Comparison of ENCODE assay signal across 12 cellular contexts in the genomic region with DNA sequence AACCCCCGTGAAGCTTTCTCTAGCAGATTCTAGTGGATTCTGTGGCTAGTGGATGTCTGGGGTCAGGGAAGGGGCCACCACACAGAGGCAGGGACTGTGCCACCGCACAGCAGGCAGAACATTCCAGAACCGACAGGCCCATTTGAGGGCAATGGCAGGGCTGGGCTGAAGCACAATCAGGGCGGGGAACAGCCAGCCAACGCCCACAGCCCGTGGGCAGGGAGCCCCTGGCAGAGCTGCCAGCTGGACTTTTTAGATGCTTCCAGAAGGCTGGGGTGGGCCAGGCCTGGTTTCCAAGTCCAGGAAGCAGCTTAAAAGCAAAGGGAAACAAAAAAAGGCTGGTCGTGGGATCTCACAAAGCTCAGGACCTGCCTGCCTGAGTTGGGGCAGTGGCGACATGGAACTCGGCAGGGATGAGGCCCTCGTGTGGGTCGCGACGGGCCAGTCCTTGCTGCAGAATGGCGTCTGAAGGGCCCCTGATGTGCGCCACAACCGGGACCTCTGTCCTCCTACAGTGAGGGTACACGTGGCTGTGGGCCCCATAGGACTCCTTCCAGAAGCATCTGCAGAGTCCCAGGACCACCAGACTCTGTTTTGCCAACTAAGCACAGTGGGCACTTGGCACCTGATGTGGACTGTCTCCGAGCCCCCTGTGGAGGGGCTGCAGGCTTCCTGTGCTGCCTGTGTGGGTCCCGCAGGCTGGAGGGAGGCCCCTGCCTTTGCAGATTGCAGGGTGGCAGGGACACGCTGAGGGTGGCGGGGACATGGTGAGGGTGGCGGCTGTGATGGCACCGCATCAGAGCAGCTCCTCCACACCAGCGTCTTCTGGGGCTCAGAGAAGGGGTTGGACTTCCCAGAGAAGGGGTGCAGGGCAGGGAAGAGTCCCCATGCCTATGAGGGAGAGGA. TPM values are rescaled to one million over a fixed set of nuclear protein-coding genes. Genes with fewer than 3 reads are reported as not detected.
DNase-seq lines count a peak whose midpoint lies in the region; ATAC-seq and TF ChIP-seq lines count a peak whose summit lies in the region.
"Had no signal": no experiment of that assay in that cellular context is flagged by ENCODE, and none has a peak within 500 bp of the region (broad histone marks: within the 10 kb centered on the region; RNA-seq: fewer than 3 reads in every experiment).

No MANE protein-coding gene starts in this region.

- no peak overlapping the region for H3K4me3 Mint-ChIP-seq in naive thymus-derived CD8-positive, alpha-beta T cell
- H3K4me3 Mint-ChIP-seq: activated T-cell treated with anti-CD3 and anti-CD28 coated beads, Interleukin-2, amount 50 U/mL, for 4 hours; natural killer cell had no signal

- H3K4me3 ChIP-seq in AG10803 (ENCODE audit: low read length) = no peak overlapping the region
- peak overlapping the region; percentile 1 for H3K4me3 ChIP-seq in psoas muscle

- H3K4me1 ChIP-seq in psoas muscle (peaks cover 59% of the 10 kb centered on the region), foreskin keratinocyte (no peaks in the 10 kb centered on the region)

- TF ChIP-seq CTCF in AG10803 (conservative IDR thresholded peaks at IDR 0.05; ENCODE audit: low read length) = no peak
- TF ChIP-seq CTCF in psoas muscle (IDR thresholded peaks at IDR 0.05) = no peak
- no peak for TF ChIP-seq CTCF in foreskin keratinocyte (conservative IDR thresholded peaks at IDR 0.05)

- no peak overlapping the region for H3K27ac Mint-ChIP-seq in naive thymus-derived CD8-positive, alpha-beta T cell
- H3K27ac Mint-ChIP-seq: natural killer cell had no signal

- intact Hi-C loops in psoas muscle (cut with DNase I) = no loop called here

- 46 to 63% (median 51%) methylated on average over 24 of the region's 24 CpGs for WGBS in psoas muscle, 3 donors

- H3K4me1 Mint-ChIP-seq in naive thymus-derived CD8-positive, alpha-beta T cell = peaks cover 5 to 19% (median 16%) of the 10 kb centered on the region in 4 donors

- no peaks in the 10 kb centered on the region for H3K36me3 Mint-ChIP-seq in naive thymus-derived CD8-positive, alpha-beta T cell
- H3K36me3 Mint-ChIP-seq: natural killer cell had no signal

- no peaks in the 10 kb centered on the region for H3K9me3 ChIP-seq in psoas muscle

- H3K36me3 ChIP-seq in psoas muscle (ENCODE audit: insufficient read depth in 1 of 2, low read depth in 1 of 2) = peaks cover 0 to 18% of the 10 kb centered on the region in 2 donors

- H3K27me3 ChIP-seq in psoas muscle (ENCODE audit: insufficient read depth in 3 of 3, low read length in 2 of 3) (no peaks in the 10 kb centered on the region), foreskin keratinocyte (no peaks in the 10 kb centered on the region)

- peak overlapping the region; percentile 55 for H3K27ac ChIP-seq in psoas muscle
- H3K27ac ChIP-seq in foreskin keratinocyte = no peak overlapping the region

- ATAC-seq in left lobe of liver = peak; percentile 81
- peak in 2 of 4 donors; percentile 27 to 39 for ATAC-seq in psoas muscle
- no peak for ATAC-seq in foreskin keratinocyte
- ATAC-seq in HG02870 (IDR thresholded peaks at IDR 0.05; ENCODE audit: unreplicated experiment) = no peak
- no peak for ATAC-seq in GM18870 (IDR thresholded peaks at IDR 0.05; ENCODE audit: unreplicated experiment)
- ATAC-seq in naive thymus-derived CD8-positive, alpha-beta T cell = no peak
- ATAC-seq: activated T-cell treated with anti-CD3 and anti-CD28 coated beads, Interleukin-2, amount 50 U/mL, for 4 hours; natural killer cell had no signal

- H3K9me3 Mint-ChIP-seq in naive thymus-derived CD8-positive, alpha-beta T cell = no peaks in the 10 kb centered on the region
- H3K9me3 Mint-ChIP-seq: activated T-cell treated with anti-CD3 and anti-CD28 coated beads, Interleukin-2, amount 50 U/mL, for 4 hours; natural killer cell had no signal

- H3K27me3 Mint-ChIP-seq in naive thymus-derived CD8-positive, alpha-beta T cell = no peaks in the 10 kb centered on the region

- POLR2A ChIA-PET in naive thymus-derived CD8-positive, alpha-beta T cell (lab: Charles Lee) = no interaction called here

- DNase-seq in AG10803 (ENCODE audit: low read depth) (peak; percentile 20), cerebellar cortex (ENCODE audit: low spot score) (peak; percentile 63), left lobe of liver (ENCODE audit: low spot score) (peak; percentile 72), psoas muscle (no peak), foreskin keratinocyte (no peak)
- no peak for DNase-seq in naive thymus-derived CD8-positive, alpha-beta T cell
- DNase-seq: activated T-cell treated with anti-CD3 and anti-CD28 coated beads, Interleukin-2, amount 50 U/mL, for 4 hours; EL; natural killer cell; NCI-H345 had no signal

RNA-seq across cellular contexts. Expression of a gene that starts 7.8 kb away (rescaled TPM):
- total RNA-seq in left lobe of liver (25.2 TPM), psoas muscle (10 to 100 TPM; 14.3 to 27.1 (median 20.8) TPM), foreskin keratinocyte (61.4 and 68.0 TPM in 2 replicates)
- polyA plus RNA-seq in psoas muscle (10 to 100 TPM; 14.0 to 21.7 (median 16.9) TPM), foreskin keratinocyte (74.5 and 79.5 TPM in 2 replicates)
- total RNA-seq in naive thymus-derived CD8-positive, alpha-beta T cell = 10 to 100 TPM; 13.5 to 16.9 TPM
- 1 to 10 TPM; 7.7 to 8.7 (median 8.1) TPM for polyA plus RNA-seq in naive thymus-derived CD8-positive, alpha-beta T cell

RNA-seq across cellular contexts. Expression of a gene that starts 8.2 kb away (rescaled TPM):
- total RNA-seq in left lobe of liver (1.2 TPM), psoas muscle (1 to 10 TPM; 1.1 to 2.5 (median 1.4) TPM), foreskin keratinocyte (33.9 and 41.5 TPM in 2 replicates)
- polyA plus RNA-seq in psoas muscle (1 to 10 TPM in 2 of 3 donors, under 1 TPM in 1; 1.00 to 2.5 (median 1.8) TPM), foreskin keratinocyte (28.0 and 38.8 TPM in 2 replicates)
- 10 to 100 TPM; 13.8 to 14.1 TPM for total RNA-seq in naive thymus-derived CD8-positive, alpha-beta T cell
- polyA plus RNA-seq in naive thymus-derived CD8-positive, alpha-beta T cell = 1 to 10 TPM; 2.1 to 3.6 (median 3.2) TPM

Comparison
In these comparisons a context has a peak if more than half of its experiments do, and no peak if none do; other contexts are left out.
1. DNase-seq: peak in AG10803 (single experiment), cerebellar cortex (single experiment) and left lobe of liver (single experiment); none in psoas muscle (0 of 2), foreskin keratinocyte (0 of 2) and naive thymus-derived CD8-positive, alpha-beta T cell (0 of 10).